In genomic region chr9:34760196-34761040, GRCh38 we compare ENCODE assay signal across 8 cellular contexts. TPM values are rescaled to one million over a fixed set of nuclear protein-coding genes. Genes with fewer than 3 reads are reported as not detected.
DNase-seq lines count a peak whose midpoint lies in the region; ATAC-seq and TF ChIP-seq lines count a peak whose summit lies in the region.
"Not testable (repeated sequence)": the region's sequence is repeated elsewhere in the genome, so short reads cannot be mapped to it uniquely, and the experiment has no call there.

No MANE protein-coding gene starts in this region.

- not testable (repeated sequence) for H3K36me3 Mint-ChIP-seq in stimulated activated memory B cell treated with anti-CD40 and anti-IgM and Interleukin-4, amounts not matched to agents 10 μg/mL and 1 μg/mL and 100 μg/mL, for 72 hours

- peak; percentile 7 for DNase-seq in Caki2 (ENCODE audit: low read depth)
- DNase-seq in HT-29 (ENCODE audit: low spot score): peak; percentile 45
- peak; percentile 47 for DNase-seq in NOMO-1 treated with DMSO at 0.1 percent for 48 hours (lab: John Stamatoyannopoulos, UW; ENCODE audit: unreplicated experiment)
- DNase-seq in activated CD4-positive, alpha-beta T cell treated with anti-CD3 and anti-CD28 coated beads for 48 hours: peak; percentile 72
- peak; percentile 23 to 57 (median 28) for DNase-seq in body of pancreas
- DNase-seq in left cardiac atrium: peak; percentile 41

- not testable (repeated sequence) for H3K9me3 ChIP-seq in body of pancreas; neural cell (ENCODE audit: low read length)

- H4K20me1 ChIP-seq in neural cell (ENCODE audit: insufficient read depth): not testable (repeated sequence)

- intact Hi-C loops in body of pancreas (cut with DNase I); left cardiac atrium (cut with DNase I): not testable (repeated sequence)

- H3K4me2 ChIP-seq in neural cell (ENCODE audit: low read length): not testable (repeated sequence)

- TF ChIP-seq EP300 in neural cell (conservative IDR thresholded peaks at IDR 0.05; ENCODE audit: poor library complexity, severe bottlenecking): not testable (repeated sequence)

- not testable (repeated sequence) for H3F3A ChIP-seq in neural cell (ENCODE audit: insufficient read depth, low read length, poor library complexity, severe bottlenecking)

- WGBS in body of pancreas, 2 donors: 26 to 52% methylated on average over 18 to 32 of the region's 32 CpGs

- not testable (repeated sequence) for H3K4me1 Mint-ChIP-seq in stimulated activated memory B cell treated with anti-CD40 and anti-IgM and Interleukin-4, amounts not matched to agents 10 μg/mL and 1 μg/mL and 100 μg/mL, for 72 hours

- H3K79me2 ChIP-seq in neural cell (replicated peaks; ENCODE audit: insufficient read depth, low read length): not testable (repeated sequence)

- not testable (repeated sequence) for H2AFZ ChIP-seq in neural cell (ENCODE audit: low read depth, low read length)

- H3K4me3 ChIP-seq in body of pancreas; neural cell (ENCODE audit: low read length): not testable (repeated sequence)

- not testable (repeated sequence) for H3K9ac ChIP-seq in neural cell (ENCODE audit: low read length)

- H3K9me3 Mint-ChIP-seq in stimulated activated memory B cell treated with anti-CD40 and anti-IgM and Interleukin-4, amounts not matched to agents 10 μg/mL and 1 μg/mL and 100 μg/mL, for 72 hours: not testable (repeated sequence)

- H3K36me3 ChIP-seq in body of pancreas (replicated peaks in 1 of 2; ENCODE audit: insufficient read depth in 1 of 2, low read depth in 2 of 2); neural cell (ENCODE audit: insufficient read depth, low read length): not testable (repeated sequence)

- TF ChIP-seq RAD21 in neural cell (conservative IDR thresholded peaks at IDR 0.05): peak; percentile 68

- peaks cover 52% of the 10 kb centered on the region for H3K27me3 Mint-ChIP-seq in stimulated activated memory B cell treated with anti-CD40 and anti-IgM and Interleukin-4, amounts not matched to agents 10 μg/mL and 1 μg/mL and 100 μg/mL, for 72 hours

- in situ Hi-C loops in Caki2 (cut with HindIII; ENCODE audit: low pct_unique_long_range_greater_than_20kb, low sequenced_read_pairs): not testable (repeated sequence)

- TF ChIP-seq CTCF in body of pancreas (IDR thresholded peaks at IDR 0.05) (peak; percentile 32 to 61 (median 46)), neural cell (IDR thresholded peaks at IDR 0.05; ENCODE audit: poor library complexity, severe bottlenecking) (peak; percentile 62)

- not testable (repeated sequence) for TF ChIP-seq POLR2A in body of pancreas (IDR thresholded peaks at IDR 0.05)

- H3K9me2 ChIP-seq in neural cell (ENCODE audit: insufficient read depth, low read length): not testable (repeated sequence)

- H3K27ac ChIP-seq in body of pancreas; neural cell (ENCODE audit: low read length): not testable (repeated sequence)

- H3K4me3 Mint-ChIP-seq in stimulated activated memory B cell treated with anti-CD40 and anti-IgM and Interleukin-4, amounts not matched to agents 10 μg/mL and 1 μg/mL and 100 μg/mL, for 72 hours: not testable (repeated sequence)

- H3K27me3 ChIP-seq in body of pancreas; neural cell (ENCODE audit: insufficient read depth, low read depth, low read length): not testable (repeated sequence)

- not testable (repeated sequence) for H3K4me1 ChIP-seq in body of pancreas

- ATAC-seq in body of pancreas (peak; percentile 55), left cardiac atrium (peak; percentile 86 to 89)
- peak; percentile 77 for ATAC-seq in stimulated activated memory B cell treated with anti-CD40 and anti-IgM and Interleukin-4, amounts not matched to agents 10 μg/mL and 1 μg/mL and 100 μg/mL, for 72 hours

- H3K27ac Mint-ChIP-seq in stimulated activated memory B cell treated with anti-CD40 and anti-IgM and Interleukin-4, amounts not matched to agents 10 μg/mL and 1 μg/mL and 100 μg/mL, for 72 hours: not testable (repeated sequence)

TF ChIP-seq in neural cell, 6 proteins besides CTCF, POLR2A, EP300 and RAD21:
- peak; percentile 47 for TF ChIP-seq SMC3 (conservative IDR thresholded peaks at IDR 0.05; ENCODE audit: poor library complexity)

RNA-seq across cellular contexts. Expression of gene CCL21, which starts 50.5 kb away (rescaled TPM):
- not detected in 2 replicates for total RNA-seq in Caki2 (2014; rRNA removed; shearing (Covaris generic); ENCODE audit: low replicate concordance)
- not detected in 2 replicates for total RNA-seq in HT-29 (2014; rRNA removed; shearing (Covaris generic))
- 10 to 100 TPM; 32.6 to 40.2 TPM for total RNA-seq in body of pancreas
- total RNA-seq in left cardiac atrium: 10 to 100 TPM; 19.0 to 65.3 TPM
- polyA plus RNA-seq in neural cell: not detected in 2 replicates
- polyA minus RNA-seq in neural cell: not detected in 2 replicates

Comparison
In these comparisons a context has a peak if more than half of its experiments do, and no peak if none do; other contexts are left out.
1. DNase-seq: peak in every context shown above with its lines; median percentile 72 in activated CD4-positive, alpha-beta T cell treated with anti-CD3 and anti-CD28 coated beads for 48 hours; 47 in NOMO-1 treated with DMSO at 0.1 percent for 48 hours; 45 in HT-29; 41 in left cardiac atrium; 28 in body of pancreas; 7 in Caki2.
2. RNA of gene CCL21, which starts 50.5 kb away (total RNA-seq): 19.0 to 65.3 TPM in left cardiac atrium and 32.6 to 40.2 TPM in body of pancreas; not detected in Caki2 and not detected in HT-29; every median in the first group is over 10 times any median in the second.
3. Peak in every context shown above with its lines, with median percentiles within 50 percentile points of each other: ATAC-seq.